In the genomic region with DNA sequence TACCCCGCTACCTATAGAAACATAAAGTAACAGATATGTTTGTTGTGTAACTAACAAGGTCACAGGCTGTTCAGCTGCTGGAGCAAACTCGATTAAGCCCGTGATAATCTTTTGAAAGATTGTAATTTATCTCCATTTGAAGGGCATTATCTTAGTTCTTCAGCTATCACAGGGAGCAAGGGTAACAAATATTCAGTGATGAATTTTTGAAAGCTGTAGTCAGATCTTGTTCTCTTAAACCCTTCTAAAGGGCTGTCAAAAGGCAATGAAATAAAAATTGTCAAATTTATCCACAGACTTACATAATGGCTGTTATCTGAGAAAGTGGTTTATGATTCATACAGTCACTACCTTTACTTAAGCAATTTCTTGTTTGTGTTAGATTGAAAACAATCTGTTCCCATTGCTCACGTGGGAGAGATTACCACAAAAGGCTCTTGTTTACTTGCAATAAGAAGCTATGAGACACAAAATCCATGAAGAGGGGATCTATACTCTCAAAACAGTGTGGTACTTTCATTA, we compare ENCODE assay signal across 7 cellular contexts.
DNase-seq lines count a peak whose midpoint lies in the region; TF ChIP-seq lines count a peak whose summit lies in the region.

No MANE protein-coding gene starts in this region.

- H3K9ac ChIP-seq in smooth muscle cell (ENCODE audit: low read depth), result no peak overlapping the region

- no peak for TF ChIP-seq CTCF in smooth muscle cell (IDR thresholded peaks at IDR 0.05; ENCODE audit: borderline replicate concordance, insufficient read depth, poor library complexity, severe bottlenecking)

- WGBS in smooth muscle cell (ENCODE audit: low lambda C conversion rate), result 56% methylated on average over 4 of the region's 4 CpGs

- no peak overlapping the region for H3K4me2 ChIP-seq in smooth muscle cell

- H2AFZ ChIP-seq in smooth muscle cell (ENCODE audit: low read depth), result no peak overlapping the region

- DNase-seq in HS-27A (ENCODE audit: low read depth) (peak; percentile 2), SK-MEL-5 (ENCODE audit: low read depth, low spot score) (peak; percentile 94), foreskin melanocyte (peak; percentile 57), smooth muscle cell (lab: John Stamatoyannopoulos, UW; ENCODE audit: unreplicated experiment) (no peak), NCI-H774 (lab: John Stamatoyannopoulos, UW) (no peak), DMS79 (lab: John Stamatoyannopoulos, UW) (no peak), NCI-H748 (lab: John Stamatoyannopoulos, UW; ENCODE audit: unreplicated experiment) (no peak)

- no peaks in the 10 kb centered on the region for H3K36me3 ChIP-seq in smooth muscle cell (ENCODE audit: low read depth)

- H3K4me1 ChIP-seq in smooth muscle cell (ENCODE audit: low read depth), result no peaks in the 10 kb centered on the region

- H3K27ac ChIP-seq in smooth muscle cell (ENCODE audit: low read depth), result no peak overlapping the region

- no peaks in the 10 kb centered on the region for H3K79me2 ChIP-seq in smooth muscle cell (ENCODE audit: low read depth)

- in situ Hi-C loops in SK-MEL-5 (cut with HindIII; ENCODE audit: low pct_unique_long_range_greater_than_20kb, low sequenced_read_pairs), result no loop called here

- peak overlapping the region; percentile 2 for H3K4me3 ChIP-seq in smooth muscle cell

- no peaks in the 10 kb centered on the region for H3K9me3 ChIP-seq in smooth muscle cell (replicated peaks; ENCODE audit: low read depth)

- no peaks in the 10 kb centered on the region for H4K20me1 ChIP-seq in smooth muscle cell (ENCODE audit: low read depth)

- no peaks in the 10 kb centered on the region for H3K27me3 ChIP-seq in smooth muscle cell (ENCODE audit: low read depth)

- no peaks in the 10 kb centered on the region for H3F3A ChIP-seq in smooth muscle cell (ENCODE audit: low read depth)

Comparison
In these comparisons a context has a peak if more than half of its experiments do, and no peak if none do; other contexts are left out.
1. DNase-seq: peak in HS-27A (single experiment), SK-MEL-5 (single experiment) and foreskin melanocyte (single experiment); none in smooth muscle cell (single experiment), NCI-H774 (single experiment), DMS79 (single experiment) and NCI-H748 (single experiment).